9 cellular contexts compared by ENCODE assay signal in genomic region chr6:119856136-119856535, GRCh38.
A peak's percentile ranks its signal among the peaks of the same experiment; 100 is the strongest.
DNase-seq lines count a peak whose midpoint lies in the region; ATAC-seq, FAIRE-seq and TF ChIP-seq lines count a peak whose summit lies in the region.
"Had no signal": no experiment of that assay in that cellular context is flagged by ENCODE, and none has a peak within 500 bp of the region (broad histone marks: within the 10 kb centered on the region; RNA-seq: fewer than 3 reads in every experiment).

No MANE protein-coding gene starts in this region.

- WGBS in GM12878 (ENCODE audit: insufficient coverage, insufficient replicate concordance, low lambda C conversion rate, missing lambda C conversion rate): 2% methylated on average over 3 of the region's 3 CpGs
- 94 to 100% methylated on average over 2 to 3 of the region's 3 CpGs for WGBS in endodermal cell (ENCODE audit: insufficient coverage in 1 of 2, insufficient read length in 1 of 2), 2 experiments

- H3K27ac ChIP-seq in GM12878 (ENCODE audit: control insufficient read depth, insufficient read depth): no peak overlapping the region
- H3K27ac ChIP-seq in endodermal cell (ENCODE audit: low read depth, low read length): no peak overlapping the region

- H3K9me3 ChIP-seq in GM12878 (replicated peaks; ENCODE audit: control insufficient read depth, insufficient read depth, low read length) (no peaks in the 10 kb centered on the region), endodermal cell (ENCODE audit: control insufficient read depth, low read length) (no peaks in the 10 kb centered on the region)

- no peaks in the 10 kb centered on the region for H3K27me3 Mint-ChIP-seq in endodermal cell (ENCODE audit: insufficient read depth)

- H3K4me1 ChIP-seq in GM12878 (ENCODE audit: control insufficient read depth, insufficient read depth, low read length) (no peaks in the 10 kb centered on the region), endodermal cell (ENCODE audit: control insufficient read depth, insufficient read depth, low read length) (no peaks in the 10 kb centered on the region)

- H3K4me2 ChIP-seq in GM12878 (ENCODE audit: control insufficient read depth, insufficient read depth): no peak overlapping the region

- in situ Hi-C loops in GM12878 (cut with MboI): no loop called here

- no peak overlapping the region for H3K4me3 Mint-ChIP-seq in endodermal cell
- H3K4me3 Mint-ChIP-seq: nephron had no signal

- no peak for TF ChIP-seq RAD21 in GM12878 (IDR thresholded peaks at IDR 0.05; ENCODE audit: insufficient read depth, low read depth, low read length)

- intact Hi-C loops in GM12878 (cut with micrococcal nuclease; ENCODE audit: unreplicated experiment): no loop called here

- TF ChIP-seq CTCF in GM12878 (IDR thresholded peaks at IDR 0.05 in 2 of 3, conservative IDR thresholded peaks at IDR 0.05 in 1 of 3; ENCODE audit: control insufficient read depth in 2 of 3, extremely low read depth in 1 of 3, insufficient read depth in 1 of 3, low read depth in 3 of 3, low read length in 3 of 3) (no peak), endodermal cell (conservative IDR thresholded peaks at IDR 0.05) (no peak)

- ATAC-seq in GM19467 (IDR thresholded peaks at IDR 0.05; ENCODE audit: unreplicated experiment) (peak; percentile 83), GM12878 (peak; percentile 86)

- no peaks in the 10 kb centered on the region for H3K36me3 ChIP-seq in GM12878 (ENCODE audit: control insufficient read depth in 2 of 2, insufficient read depth in 2 of 2, low read length in 1 of 2)
- H3K36me3 ChIP-seq in endodermal cell (ENCODE audit: control insufficient read depth, insufficient read depth, low read length): no peaks in the 10 kb centered on the region

- RAD21 ChIA-PET in GM12878 (lab: Charles Lee; ENCODE audit: unreplicated experiment): interaction anchor here (0.9 kb wide), 1 partner anchor 710 kb away, joined by 3 read pairs; no protein-coding TSS in a partner anchor

- H3K9ac ChIP-seq in GM12878 (ENCODE audit: control insufficient read depth, insufficient read depth, low read length) (no peak overlapping the region), endodermal cell (ENCODE audit: extremely low read depth, low read length, poor library complexity, severe bottlenecking) (no peak overlapping the region)

- CTCF ChIA-PET in GM12878 (lab: Yijun Ruan, JAX): interaction anchor here (0.7 kb wide), 2 partner anchors 119 to 761 kb away, joined by 3 to 4 read pairs; no protein-coding TSS in a partner anchor

- no peak for TF ChIP-seq EP300 in GM12878 (IDR thresholded peaks at IDR 0.05; ENCODE audit: borderline replicate concordance in 1 of 2, control insufficient read depth in 1 of 2, low read depth in 2 of 2, low read length in 2 of 2)

- no peak overlapping the region for H3K27ac Mint-ChIP-seq in endodermal cell
- H3K27ac Mint-ChIP-seq: nephron had no signal

- no peak for TF ChIP-seq POLR2A in GM12878 (IDR thresholded peaks at IDR 0.05; ENCODE audit: low read depth, low read length)

- no peaks in the 10 kb centered on the region for H3K36me3 Mint-ChIP-seq in endodermal cell (ENCODE audit: low read depth)

- FAIRE-seq in GM12878 (lab: Jason Lieb, UNC): peak; percentile 61

- SMC1A ChIA-PET in GM12878 (lab: Charles Lee; ENCODE audit: uncharacterized antibody, unreplicated experiment): interaction anchor here (1.0 kb wide), 1 partner anchor 17 kb away, joined by 3 read pairs; no protein-coding TSS in a partner anchor

- no peak overlapping the region for H2AFZ ChIP-seq in GM12878 (ENCODE audit: control insufficient read depth, low read depth, low read length)

- peak; percentile 12 to 14 for DNase-seq in AML-193 (lab: John Stamatoyannopoulos, UW)
- peak; percentile 20 for DNase-seq in Jurkat, Clone E6-1 (ENCODE audit: low read depth, low spot score)
- peak; percentile 3 for DNase-seq in GM12878 (ENCODE audit: low read depth, low spot score)
- no peak for DNase-seq in NCI-H1930 (lab: John Stamatoyannopoulos, UW)
- no peak for DNase-seq in NCI-H2196 (lab: John Stamatoyannopoulos, UW; ENCODE audit: unreplicated experiment)
- DNase-seq in NCI-H1092 treated with DMSO at 0.1 percent for 48 hours (lab: John Stamatoyannopoulos, UW): no peak
- no peak for DNase-seq in endodermal cell

- no peaks in the 10 kb centered on the region for H4K20me1 ChIP-seq in GM12878 (ENCODE audit: control insufficient read depth, insufficient read depth)

- BruUV-seq in GM12878 (replicated peaks; lab: Mats Ljungman, UMichigan): no TSS peak

- H3K79me2 ChIP-seq in GM12878 (ENCODE audit: control insufficient read depth, insufficient read depth, low read length): no peaks in the 10 kb centered on the region

- peaks cover 9% of the 10 kb centered on the region for H3K4me1 Mint-ChIP-seq in endodermal cell
- H3K4me1 Mint-ChIP-seq: nephron had no signal

- H3K9me3 Mint-ChIP-seq in endodermal cell: no peaks in the 10 kb centered on the region
- H3K9me3 Mint-ChIP-seq: nephron had no signal

- no peak overlapping the region for H3K4me3 ChIP-seq in Jurkat, Clone E6-1 (ENCODE audit: low read length)
- H3K4me3 ChIP-seq in GM12878 (0 out of 2 replicates have a peak overlapping the region, but pooled peaks have one; percentile 6), endodermal cell (ENCODE audit: low read length) (no peak overlapping the region)

- POLR2A ChIA-PET in GM12878 (lab: Charles Lee): no interaction called here

- H3K27me3 ChIP-seq in GM12878 (replicated peaks in 1 of 2; ENCODE audit: control insufficient read depth in 2 of 2, insufficient read depth in 2 of 2, low read length in 1 of 2) (no peaks in the 10 kb centered on the region), endodermal cell (ENCODE audit: control insufficient read depth, insufficient read depth, low read length, poor library complexity, severe bottlenecking) (no peaks in the 10 kb centered on the region)

TF ChIP-seq in GM12878, 131 proteins besides CTCF, POLR2A, EP300 and RAD21:
- TF ChIP-seq TBL1XR1 (IDR thresholded peaks at IDR 0.05; ENCODE audit: low read depth, low read length) (no peak), RUNX3 (IDR thresholded peaks at IDR 0.05; ENCODE audit: low read length) (peak; percentile 57)

Comparison
In these comparisons a context has a peak if more than half of its experiments do, and no peak if none do; other contexts are left out.
1. DNase-seq: peak in AML-193 (2 of 2), Jurkat, Clone E6-1 (single experiment) and GM12878 (single experiment); none in NCI-H1930 (0 of 2), NCI-H2196 (single experiment), NCI-H1092 treated with DMSO at 0.1 percent for 48 hours (single experiment) and endodermal cell (single experiment).